1 cellular context compared by ENCODE assay signal in genomic region chr5:10370931-10371330, GRCh38.
TF ChIP-seq lines count a peak whose summit lies in the region.

No MANE protein-coding gene starts in this region.

TF ChIP-seq in GM23338, 12 proteins besides CTCF, POLR2A, EP300 and RAD21 (continued from another document):
- TF ChIP-seq REST (IDR thresholded peaks at IDR 0.05; ENCODE audit: unreplicated experiment), result no peak
- no peak for TF ChIP-seq ZNF462 (CRISPR knock-in tag; IDR thresholded peaks at IDR 0.05)
- TF ChIP-seq POLR2AphosphoS5 (IDR thresholded peaks at IDR 0.05; ENCODE audit: low read depth), result no peak
- TF ChIP-seq NANOG (IDR thresholded peaks at IDR 0.05; ENCODE audit: borderline replicate concordance), result no peak
- no peak for TF ChIP-seq CREB1 (CRISPR knock-in tag; IDR thresholded peaks at IDR 0.05; ENCODE audit: low read depth)
- no peak for TF ChIP-seq JUNB (IDR thresholded peaks at IDR 0.05; ENCODE audit: unreplicated experiment)
- TF ChIP-seq STAT1 (IDR thresholded peaks at IDR 0.05; ENCODE audit: unreplicated experiment), result no peak
- no peak for TF ChIP-seq EZH2 (IDR thresholded peaks at IDR 0.05; ENCODE audit: low read depth, unreplicated experiment)
- TF ChIP-seq ZNF114 (CRISPR knock-in tag; IDR thresholded peaks at IDR 0.05), result no peak
